In genomic region chrX:153580700-153581386, GRCh38 we compare ENCODE assay signal across 16 cellular contexts. TPM values are rescaled to one million over a fixed set of nuclear protein-coding genes. Genes with fewer than 3 reads are reported as not detected.
DNase-seq lines count a peak whose midpoint lies in the region; ATAC-seq and TF ChIP-seq lines count a peak whose summit lies in the region.
"Had no signal": no experiment of that assay in that cellular context is flagged by ENCODE, and none has a peak within 500 bp of the region (broad histone marks: within the 10 kb centered on the region; RNA-seq: fewer than 3 reads in every experiment).

No MANE protein-coding gene starts in this region.

- no peaks in the 10 kb centered on the region for H3K27me3 ChIP-seq in HCT116 (ENCODE audit: insufficient read depth, low read length)
- H3K27me3 ChIP-seq in hepatocyte = no peaks in the 10 kb centered on the region
- no peaks in the 10 kb centered on the region for H3K27me3 ChIP-seq in lower lobe of right lung (ENCODE audit: low read depth)
- peaks cover 0 to 4% (median 0%) of the 10 kb centered on the region in 4 donors for H3K27me3 ChIP-seq in esophagus muscularis mucosa

- TF ChIP-seq POLR2A in HCT116 (IDR thresholded peaks at IDR 0.05; ENCODE audit: borderline replicate concordance, extremely low read depth, insufficient read depth, insufficient read length) = no peak
- TF ChIP-seq POLR2A in esophagus muscularis mucosa (IDR thresholded peaks at IDR 0.05; ENCODE audit: low read depth) = no peak

- intact Hi-C loops in HCT116 (cut with micrococcal nuclease) = no loop called here
- intact Hi-C loops in lower lobe of right lung (cut with DNase I) = no loop called here
- intact Hi-C loops in esophagus muscularis mucosa (cut with DNase I) = no loop called here

- H3K79me2 ChIP-seq in HCT116 (ENCODE audit: insufficient read depth, low read length) (no peaks in the 10 kb centered on the region), hepatocyte (no peaks in the 10 kb centered on the region)

- H3K4me3 ChIP-seq in HCT116 (replicated peaks in 1 of 2; ENCODE audit: low read depth in 1 of 2, low read length in 2 of 2) (no peak overlapping the region), hepatocyte (no peak overlapping the region), lower lobe of right lung (no peak overlapping the region), esophagus muscularis mucosa (no peak overlapping the region)
- H3K4me3 ChIP-seq: dorsolateral prefrontal cortex, GM12878, tibial nerve had no signal

- H3K4me1 ChIP-seq in HCT116 (ENCODE audit: control insufficient read depth in 1 of 2, insufficient read depth in 2 of 2, low read length in 2 of 2) = no peaks in the 10 kb centered on the region
- H3K4me1 ChIP-seq in hepatocyte (ENCODE audit: insufficient read depth) = no peaks in the 10 kb centered on the region
- H3K4me1 ChIP-seq in lower lobe of right lung = no peaks in the 10 kb centered on the region
- peaks cover 0 to 5% (median 0%) of the 10 kb centered on the region in 4 donors for H3K4me1 ChIP-seq in esophagus muscularis mucosa
- H3K4me1 ChIP-seq: tibial nerve had no signal

- H4K20me1 ChIP-seq in HCT116 (ENCODE audit: insufficient read depth) = no peaks in the 10 kb centered on the region
- H4K20me1 ChIP-seq in hepatocyte (ENCODE audit: insufficient read depth, poor library complexity, severe bottlenecking) = no peaks in the 10 kb centered on the region

- TF ChIP-seq EP300 in esophagus muscularis mucosa (IDR thresholded peaks at IDR 0.05) = no peak

- H3K9me3 ChIP-seq in HCT116 (ENCODE audit: control insufficient read depth in 1 of 2, insufficient read depth in 1 of 2, low read depth in 1 of 2, low read length in 2 of 2) = no peaks in the 10 kb centered on the region
- no peaks in the 10 kb centered on the region for H3K9me3 ChIP-seq in hepatocyte (ENCODE audit: low read depth)
- no peaks in the 10 kb centered on the region for H3K9me3 ChIP-seq in lower lobe of right lung
- H3K9me3 ChIP-seq in esophagus muscularis mucosa = no peaks in the 10 kb centered on the region
- H3K9me3 ChIP-seq: tibial nerve had no signal

- in situ Hi-C loops in SK-MEL-5 (cut with HindIII; ENCODE audit: low pct_unique_long_range_greater_than_20kb, low sequenced_read_pairs) = no loop called here

- no peak overlapping the region for H3K4me2 ChIP-seq in HCT116 (ENCODE audit: low read length)
- no peak overlapping the region for H3K4me2 ChIP-seq in hepatocyte

- no TSS peak for BruUV-seq in HCT116 (replicated peaks; lab: Mats Ljungman, UMichigan)

- ATAC-seq in HCT116 = peak; percentile 67
- no peak for ATAC-seq in GM21529 (IDR thresholded peaks at IDR 0.05; ENCODE audit: unreplicated experiment)
- no peak for ATAC-seq in lower lobe of right lung
- ATAC-seq: GM12878 had no signal

- 81% methylated on average over 14 of the region's 14 CpGs for WGBS in hepatocyte (ENCODE audit: low lambda C conversion rate, missing lambda C conversion rate)
- 79% methylated on average over 14 of the region's 14 CpGs for WGBS in esophagus muscularis mucosa

- TF ChIP-seq CTCF in HCT116 (IDR thresholded peaks at IDR 0.05 in 2 of 3, conservative IDR thresholded peaks at IDR 0.05 in 1 of 3; ENCODE audit: borderline replicate concordance in 1 of 3, insufficient read depth in 1 of 3, low read depth in 2 of 3, low read length in 2 of 3) (peak; percentile 49 to 55 (median 54); a peak in 5 of 6 replicates), hepatocyte (IDR thresholded peaks at IDR 0.05; ENCODE audit: poor library complexity) (peak; percentile 9), lower lobe of right lung (IDR thresholded peaks at IDR 0.05) (no peak), esophagus muscularis mucosa (IDR thresholded peaks at IDR 0.05) (no peak)

- H3K9me2 ChIP-seq in HCT116 (ENCODE audit: insufficient read depth) (no peaks in the 10 kb centered on the region), hepatocyte (replicated peaks; ENCODE audit: insufficient read depth) (no peaks in the 10 kb centered on the region)

- no peak overlapping the region for H3K9ac ChIP-seq in HCT116 (ENCODE audit: low read length)

- RAD21 ChIA-PET in HCT116 (lab: Charles Lee; ENCODE audit: low non-redundant PET in 1 of 2, low total read pairs in 2 of 2, uncharacterized antibody in 2 of 2, unreplicated experiment in 2 of 2) = no interaction called here

- peak; percentile 50 for TF ChIP-seq RAD21 in HCT116 (IDR thresholded peaks at IDR 0.05; ENCODE audit: low read depth)

- H2AFZ ChIP-seq in HCT116 (ENCODE audit: low read depth, low read length, poor library complexity, severe bottlenecking) = no peak overlapping the region
- no peak overlapping the region for H2AFZ ChIP-seq in hepatocyte

- H3K27ac ChIP-seq in HCT116 (ENCODE audit: low read depth, low read length) (no peak overlapping the region), hepatocyte (no peak overlapping the region), lower lobe of right lung (no peak overlapping the region), esophagus muscularis mucosa (replicated peaks in 1 of 4) (no peak overlapping the region)
- H3K27ac ChIP-seq: dorsolateral prefrontal cortex, tibial nerve, VCaP had no signal

- POLR2A ChIA-PET in HCT116 (lab: Charles Lee) = no interaction called here

- CTCF ChIA-PET in HCT116 (lab: Charles Lee) = no interaction called here

- DNase-seq in NCI-H82 (lab: John Stamatoyannopoulos, UW) (peak; percentile 35), NCI-H82 treated with DMSO at 0.1 percent for 48 hours (lab: John Stamatoyannopoulos, UW; ENCODE audit: unreplicated experiment) (no peak), HCT116 (ENCODE audit: low read depth, low spot score) (no peak), SK-MEL-5 (ENCODE audit: low read depth, low spot score) (peak; percentile 53), hepatocyte (ENCODE audit: low spot score) (no peak), lower lobe of right lung (no peak), esophagus muscularis mucosa (ENCODE audit: extremely low spot score) (no peak)
- DNase-seq: activated T-cell treated with anti-CD3 and anti-CD28 coated beads for 4 hours, dorsolateral prefrontal cortex, islet precursor cell, NCI-H510A, posterior cingulate gyrus had no signal

- H3K36me3 ChIP-seq in HCT116 (ENCODE audit: control insufficient read depth in 1 of 2, insufficient read depth in 2 of 2, low read length in 2 of 2) = no peaks in the 10 kb centered on the region
- H3K36me3 ChIP-seq in hepatocyte (replicated peaks; ENCODE audit: insufficient read depth, low read depth) = no peaks in the 10 kb centered on the region
- H3K36me3 ChIP-seq in lower lobe of right lung = no peaks in the 10 kb centered on the region
- H3K36me3 ChIP-seq in esophagus muscularis mucosa = peaks cover 0 to 4% (median 0%) of the 10 kb centered on the region in 4 donors
- H3K36me3 ChIP-seq: tibial nerve had no signal

TF ChIP-seq in HCT116, 20 proteins besides CTCF, POLR2A, EP300 and RAD21:
- TF ChIP-seq MAX (IDR thresholded peaks at IDR 0.05) (no peak), CEBPB (IDR thresholded peaks at IDR 0.05; ENCODE audit: low read depth) (no peak), SIN3A (IDR thresholded peaks at IDR 0.05; ENCODE audit: low read depth) (no peak), ZFX (IDR thresholded peaks at IDR 0.05) (no peak), ZNF274 (IDR thresholded peaks at IDR 0.05; ENCODE audit: low read depth, low read length) (no peak), ELF1 (IDR thresholded peaks at IDR 0.05; ENCODE audit: borderline replicate concordance, low read depth) (no peak), EZH2phosphoT487 (IDR thresholded peaks at IDR 0.05; ENCODE audit: borderline replicate concordance) (no peak), SRF (IDR thresholded peaks at IDR 0.05; ENCODE audit: low read depth) (no peak), YY1 (IDR thresholded peaks at IDR 0.05; ENCODE audit: extremely low read depth, insufficient replicate concordance, low read depth, low read length) (no peak), POLR2AphosphoS5 (IDR thresholded peaks at IDR 0.05; ENCODE audit: low read depth, low read length) (no peak), FOSL1 (IDR thresholded peaks at IDR 0.05; ENCODE audit: low read depth) (no peak)
- TF ChIP-seq, protein P1, sequence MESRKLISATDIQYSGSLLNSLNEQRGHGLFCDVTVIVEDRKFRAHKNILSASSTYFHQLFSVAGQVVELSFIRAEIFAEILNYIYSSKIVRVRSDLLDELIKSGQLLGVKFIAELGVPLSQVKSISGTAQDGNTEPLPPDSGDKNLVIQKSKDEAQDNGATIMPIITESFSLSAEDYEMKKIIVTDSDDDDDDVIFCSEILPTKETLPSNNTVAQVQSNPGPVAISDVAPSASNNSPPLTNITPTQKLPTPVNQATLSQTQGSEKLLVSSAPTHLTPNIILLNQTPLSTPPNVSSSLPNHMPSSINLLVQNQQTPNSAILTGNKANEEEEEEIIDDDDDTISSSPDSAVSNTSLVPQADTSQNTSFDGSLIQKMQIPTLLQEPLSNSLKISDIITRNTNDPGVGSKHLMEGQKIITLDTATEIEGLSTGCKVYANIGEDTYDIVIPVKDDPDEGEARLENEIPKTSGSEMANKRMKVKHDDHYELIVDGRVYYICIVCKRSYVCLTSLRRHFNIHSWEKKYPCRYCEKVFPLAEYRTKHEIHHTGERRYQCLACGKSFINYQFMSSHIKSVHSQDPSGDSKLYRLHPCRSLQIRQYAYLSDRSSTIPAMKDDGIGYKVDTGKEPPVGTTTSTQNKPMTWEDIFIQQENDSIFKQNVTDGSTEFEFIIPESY (IDR thresholded peaks at IDR 0.05; ENCODE audit: extremely low read depth, insufficient replicate concordance, low read length) = no peak

RNA-seq across cellular contexts. Expression of gene CCNQ, which starts 18.1 kb away (rescaled TPM):
- total RNA-seq in HCT116 (2021; ENCODE audit: unreplicated experiment) = 20.3 TPM
- polyA plus RNA-seq in HCT116 (2012) = 20.2 and 20.9 TPM in 2 replicates
- 44.4 and 45.2 TPM in 2 replicates for total RNA-seq in SK-MEL-5 (2014; rRNA removed; shearing (Covaris generic))
- polyA plus RNA-seq in SK-MEL-5 (2015; cell fraction: cytosol; rRNA removed) = 38.0 and 43.2 TPM in 2 replicates
- polyA plus RNA-seq in SK-MEL-5 (2015; cell fraction: nucleus; rRNA removed) = 11.3 and 16.7 TPM in 2 replicates
- 21.6 and 28.3 TPM in 2 replicates for total RNA-seq in hepatocyte
- 26.7 and 31.3 TPM in 2 replicates for polyA plus RNA-seq in hepatocyte
- 17.0 TPM for total RNA-seq in lower lobe of right lung
- 10 to 100 TPM; 38.6 to 58.3 (median 49.8) TPM for total RNA-seq in esophagus muscularis mucosa

Comparison
In these comparisons a context has a peak if more than half of its experiments do, and no peak if none do; other contexts are left out.
1. DNase-seq: peak in NCI-H82 (single experiment) and SK-MEL-5 (single experiment); none in NCI-H82 treated with DMSO at 0.1 percent for 48 hours (single experiment), HCT116 (single experiment), hepatocyte (single experiment), lower lobe of right lung (single experiment) and esophagus muscularis mucosa (single experiment).
2. CTCF ChIP-seq: peak in HCT116 (3 of 3) and hepatocyte (single experiment); none in lower lobe of right lung (single experiment) and esophagus muscularis mucosa (0 of 3).